24 cellular contexts compared by ENCODE assay signal in the genomic region with DNA sequence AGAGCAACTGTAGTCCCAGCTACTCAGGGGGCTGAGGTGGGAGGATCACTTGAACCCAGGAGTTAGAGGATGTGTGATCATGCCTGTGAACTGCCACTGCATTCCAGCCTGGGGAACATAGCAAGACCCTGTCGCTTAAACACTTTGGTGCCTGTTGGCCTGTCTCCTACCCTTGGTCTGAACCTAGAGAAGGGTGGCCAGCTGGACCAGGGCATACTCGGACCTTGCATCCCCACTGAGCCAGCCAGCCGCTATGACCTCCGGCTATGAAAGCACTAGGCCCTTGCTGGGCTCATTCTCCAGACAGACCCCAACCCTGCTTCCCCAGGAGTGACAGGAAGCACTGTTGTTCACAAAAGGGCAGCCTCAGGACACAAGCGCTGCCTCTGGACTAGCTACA. TPM values are rescaled to one million over a fixed set of nuclear protein-coding genes. Genes with fewer than 3 reads are reported as not detected.
"Had no signal": no experiment of that assay in that cellular context is flagged by ENCODE, and none has a peak within 500 bp of the region (broad histone marks: within the 10 kb centered on the region; RNA-seq: fewer than 3 reads in every experiment).

No MANE protein-coding gene starts in this region.

- DNase-seq: activated gamma-delta T cell treated with Interleukin-2 at 50 U/mL for 16 hours; activated naive CD8-positive, alpha-beta T cell treated with anti-CD3 and anti-CD28 coated beads, Interleukin-2, amount 10 ng/mL, durations not matched to agents 7 days and 5 days; activated T-cell treated with anti-CD3 and anti-CD28 coated beads, Interleukin-2, amount 50 U/mL, for 48 hours; effector CD8-positive, alpha-beta T cell; esophagus squamous epithelium; left ventricle myocardium superior; mucosa of descending colon; naive thymus-derived CD8-positive, alpha-beta T cell; SK-N-SH; stimulated activated CD4-positive, alpha-beta T cell treated with anti-CD3 and anti-CD28 coated beads, Interleukin-15, amount 100 ng/mL, for 24 hours; stimulated activated CD4-positive, alpha-beta T cell treated with anti-CD3 and anti-CD28 coated beads, Interleukin-4, amount 100 ng/mL, for 1 hour; stimulated activated naive CD4-positive, alpha-beta T cell treated with Interleukin-2 at 50 U/mL for 16 hours; T-cell; T-helper 9 cell; trophoblast cell had no signal

- H3K4me3 Mint-ChIP-seq: activated naive CD8-positive, alpha-beta T cell treated with anti-CD3 and anti-CD28 coated beads, Interleukin-2, amount 10 ng/mL, durations not matched to agents 7 days and 5 days; memory B cell; naive thymus-derived CD8-positive, alpha-beta T cell; T-cell had no signal

- ATAC-seq: activated CD4-positive, CD25-positive, alpha-beta regulatory T cell treated with anti-CD3 and anti-CD28 coated beads, Interleukin-2, amount 50 U/mL, for 24 hours; left ventricle myocardium superior; mucosa of descending colon; naive thymus-derived CD8-positive, alpha-beta T cell; T-cell had no signal

- H3K27me3 Mint-ChIP-seq: activated naive CD8-positive, alpha-beta T cell treated with anti-CD3 and anti-CD28 coated beads, Interleukin-2, amount 10 ng/mL, durations not matched to agents 7 days and 5 days; memory B cell; naive thymus-derived CD8-positive, alpha-beta T cell; T-cell had no signal

- H3K27me3 ChIP-seq: esophagus squamous epithelium, hepatocyte, neutrophil had no signal

- H3K27ac Mint-ChIP-seq: activated naive CD8-positive, alpha-beta T cell treated with anti-CD3 and anti-CD28 coated beads, Interleukin-2, amount 10 ng/mL, durations not matched to agents 7 days and 5 days; memory B cell; T-cell had no signal

- H3K27ac ChIP-seq: esophagus squamous epithelium, neutrophil, skin epidermis had no signal

- H3K4me3 ChIP-seq: esophagus squamous epithelium, hepatocyte, mucosa of descending colon, skin epidermis had no signal

- H3K9me3 Mint-ChIP-seq: activated naive CD8-positive, alpha-beta T cell treated with anti-CD3 and anti-CD28 coated beads, Interleukin-2, amount 10 ng/mL, durations not matched to agents 7 days and 5 days; memory B cell; naive thymus-derived CD8-positive, alpha-beta T cell; T-cell had no signal

- H3K9me3 ChIP-seq: esophagus squamous epithelium, mucosa of descending colon, neutrophil, SK-N-SH had no signal

RNA-seq across cellular contexts. Expression of a gene that starts 34.3 kb away (rescaled TPM):
- total RNA-seq: activated naive CD8-positive, alpha-beta T cell treated with anti-CD3 and anti-CD28 coated beads, Interleukin-2, amount 10 ng/mL, durations not matched to agents 7 days and 5 days; endothelial cell of umbilical vein; esophagus squamous epithelium; fibroblast of villous mesenchyme; glomerular endothelial cell; hepatocyte; left ventricle myocardium superior; mucosa of descending colon; naive thymus-derived CD8-positive, alpha-beta T cell; T-cell had no signal
- polyA plus RNA-seq: endothelial cell of umbilical vein; hepatocyte; keratinocyte; naive thymus-derived CD8-positive, alpha-beta T cell; SK-N-SH had no signal
